In genomic region chr1:35557118-35557610, GRCh38 we compare ENCODE assay signal across 8 cellular contexts. TPM values are rescaled to one million over a fixed set of nuclear protein-coding genes. Genes with fewer than 3 reads are reported as not detected.
DNase-seq lines count a peak whose midpoint lies in the region; ATAC-seq, FAIRE-seq and TF ChIP-seq lines count a peak whose summit lies in the region.

Gene KIAA0319L, minus strand, starts transcription at chr1:35557403. Its CDS starts 2,912 bp downstream, at chr1:35554491.

- H2AFZ ChIP-seq in H1 (ENCODE audit: low read length) = no peak within 1 kb of the TSS

- WGBS in H1 (ENCODE audit: extremely low coverage in 1 of 2, insufficient coverage in 1 of 2, insufficient read length in 1 of 2, insufficient replicate concordance in 2 of 2, low coverage in 1 of 2, low lambda C conversion rate in 2 of 2, missing lambda C conversion rate in 1 of 2), 2 experiments = 1% methylated on average over 28 of the region's 39 CpGs; no CpG with 5 or more reads in 1 of the 2 experiments
- WGBS in testis, 2 donors = 0 to 1% methylated on average over 8 to 34 of the region's 39 CpGs

- H3K4me2 ChIP-seq in H1 (ENCODE audit: insufficient read depth in 1 of 2, low read depth in 2 of 2, low read length in 2 of 2) = peak within 1 kb of the TSS; percentile 85 to 92

- peak within 1 kb of the TSS; percentile 87 for H2BK12ac ChIP-seq in H1 (ENCODE audit: low read depth, low read length)

- H3K27me3 Mint-ChIP-seq in activated naive CD4-positive, alpha-beta T cell treated with anti-CD3 and anti-CD28 coated beads, Interleukin-2, amount 50 U/mL, for 24 hours = no peaks in the 10 kb centered on the region

- ATAC-seq in SK-N-SH treated with all-trans-retinoic acid at 6 μM for 48 hours = peak; percentile 90

- H3K27ac Mint-ChIP-seq in activated naive CD4-positive, alpha-beta T cell treated with anti-CD3 and anti-CD28 coated beads, Interleukin-2, amount 50 U/mL, for 24 hours = peak within 1 kb of the TSS; percentile 96

- peaks cover 0 to 12% of the 10 kb centered on the region in 2 experiments for H4K20me1 ChIP-seq in H1 (replicated peaks in 1 of 2; ENCODE audit: control insufficient read depth in 1 of 2, insufficient read depth in 2 of 2, low read length in 2 of 2)

- intact Hi-C loops in testis (cut with DNase I; ENCODE audit: low total_unique reads) = no loop called here

- H3K9me3 Mint-ChIP-seq in activated naive CD4-positive, alpha-beta T cell treated with anti-CD3 and anti-CD28 coated beads, Interleukin-2, amount 50 U/mL, for 24 hours = no peaks in the 10 kb centered on the region

- peak within 1 kb of the TSS; percentile 99 for H2BK5ac ChIP-seq in H1 (ENCODE audit: low read depth, low read length)

- peaks cover 7 to 20% (median 16%) of the 10 kb centered on the region in 4 experiments; a peak in 6 of 7 replicates for H3K4me1 ChIP-seq in H1 (replicated peaks in 1 of 4; ENCODE audit: control insufficient read depth in 3 of 4, insufficient read depth in 4 of 4, low read length in 3 of 4)
- H3K4me1 ChIP-seq in testis = peaks cover 32% of the 10 kb centered on the region

- no peak for TF ChIP-seq RAD21 in H1 (IDR thresholded peaks at IDR 0.05 in 1 of 2, conservative IDR thresholded peaks at IDR 0.05 in 1 of 2; ENCODE audit: low read depth in 2 of 2, low read length in 2 of 2)

- H3K4ac ChIP-seq in H1 (replicated peaks; ENCODE audit: insufficient read length, low read depth, low read length) = no peak within 1 kb of the TSS

- TF ChIP-seq CTCF in H1 (IDR thresholded peaks at IDR 0.05; ENCODE audit: control extremely low read depth in 1 of 3, insufficient read depth in 1 of 3, low read depth in 1 of 3, low read length in 3 of 3) (no peak), testis (IDR thresholded peaks at IDR 0.05) (no peak)

- H3K79me2 ChIP-seq in H1 (ENCODE audit: control insufficient read depth in 1 of 2, insufficient read depth in 2 of 2, low read length in 2 of 2) = peaks cover 4 to 46% of the 10 kb centered on the region in 2 experiments; a peak in 3 of 4 replicates

- H4K8ac ChIP-seq in H1 (ENCODE audit: extremely low read depth, insufficient read depth, low read length) = peak within 1 kb of the TSS; percentile 98

- peak within 1 kb of the TSS; percentile 72 to 91 (median 80) for H3K4me3 ChIP-seq in H1 (ENCODE audit: extremely low read depth in 1 of 4, insufficient read depth in 2 of 4, low read depth in 3 of 4, low read length in 4 of 4)
- peak within 1 kb of the TSS; percentile 89 to 98 for H3K4me3 ChIP-seq in testis

- H2BK15ac ChIP-seq in H1 (ENCODE audit: low read length) = no peak within 1 kb of the TSS

- no peak for TF ChIP-seq EP300 in H1 (IDR thresholded peaks at IDR 0.05; ENCODE audit: borderline replicate concordance in 1 of 2, low read depth in 2 of 2, low read length in 2 of 2)

- POLR2A ChIA-PET in H1 (lab: Charles Lee; ENCODE audit: partially characterized antibody) = interaction anchor here (0.6 to 2.8 kb wide), 14 partner anchors 8 to 370 kb away, joined by 3 to 22 read pairs (median 4); partner anchors contain the start of gene TFAP2E

- no peak within 1 kb of the TSS for H2BK120ac ChIP-seq in H1 (replicated peaks; ENCODE audit: low read depth, low read length)

- peak within 1 kb of the TSS; percentile 94 for H3K4me3 Mint-ChIP-seq in activated naive CD4-positive, alpha-beta T cell treated with anti-CD3 and anti-CD28 coated beads, Interleukin-2, amount 50 U/mL, for 24 hours

- FAIRE-seq in H1 (lab: Jason Lieb, UNC) = no peak

- H3K9ac ChIP-seq in H1 (replicated peaks in 1 of 4; ENCODE audit: extremely low read depth in 1 of 4, low read depth in 3 of 4, low read length in 3 of 4) = peak within 1 kb of the TSS; percentile 67 to 93 (median 86)

- H3K79me1 ChIP-seq in H1 (ENCODE audit: low read depth, low read length) = peaks cover 3% of the 10 kb centered on the region

- H4K91ac ChIP-seq in H1 (replicated peaks; ENCODE audit: insufficient read length, low read length) = peak within 1 kb of the TSS; percentile 96

- peak in 1 of 2 experiments; percentile 44; a peak in 1 of 3 replicates for TF ChIP-seq POLR2A in H1 (IDR thresholded peaks at IDR 0.05; ENCODE audit: control extremely low read depth in 1 of 2, low read depth in 2 of 2, low read length in 2 of 2)
- no peak for TF ChIP-seq POLR2A in testis (IDR thresholded peaks at IDR 0.05)

- CTCF ChIA-PET in H1 (lab: Charles Lee; ENCODE audit: partially characterized antibody) = interaction anchor here (0.6 to 7.6 kb wide), 7 partner anchors 11 to 525 kb away, joined by 3 to 72 read pairs (median 4); partner anchors contain the start of gene TFAP2E

- peaks cover 3% of the 10 kb centered on the region for H3K36me3 Mint-ChIP-seq in activated naive CD4-positive, alpha-beta T cell treated with anti-CD3 and anti-CD28 coated beads, Interleukin-2, amount 50 U/mL, for 24 hours

- H3K9me3 ChIP-seq in KOPT-K1 (ENCODE audit: insufficient read depth, low read length, poor library complexity, severe bottlenecking) = no peaks in the 10 kb centered on the region
- H3K9me3 ChIP-seq in H1 (ENCODE audit: insufficient read depth in 2 of 2, low read depth in 1 of 2, low read length in 1 of 2) = no peaks in the 10 kb centered on the region
- H3K9me3 ChIP-seq in testis = no peaks in the 10 kb centered on the region

- peak within 1 kb of the TSS; percentile 100 for H3K18ac ChIP-seq in H1 (ENCODE audit: extremely low read depth, low read length)

- peak within 1 kb of the TSS; percentile 65; the same call in 1 of the 2 replicates for H2AK5ac ChIP-seq in H1 (ENCODE audit: low read depth, low read length)

- H3K56ac ChIP-seq in H1 (replicated peaks; ENCODE audit: insufficient read length, low read depth, low read length) = peak within 1 kb of the TSS; percentile 90

- peaks cover 68% of the 10 kb centered on the region for H3K4me1 Mint-ChIP-seq in activated naive CD4-positive, alpha-beta T cell treated with anti-CD3 and anti-CD28 coated beads, Interleukin-2, amount 50 U/mL, for 24 hours

- H3K27me3 ChIP-seq in H1 (replicated peaks in 1 of 4; ENCODE audit: control insufficient read depth in 3 of 4, extremely low read depth in 1 of 4, insufficient read depth in 3 of 4, low read length in 3 of 4) (no peaks in the 10 kb centered on the region), testis (no peaks in the 10 kb centered on the region)

- peaks cover 32% of the 10 kb centered on the region for H3K36me3 ChIP-seq in KOPT-K1 (ENCODE audit: insufficient read depth, low read length)
- peaks cover 3 to 37% (median 11%) of the 10 kb centered on the region in 4 experiments; a peak in 5 of 8 replicates for H3K36me3 ChIP-seq in H1 (ENCODE audit: control insufficient read depth in 2 of 4, insufficient read depth in 4 of 4, low read length in 3 of 4)
- no peaks in the 10 kb centered on the region for H3K36me3 ChIP-seq in testis (ENCODE audit: low read depth, missing control alignments)

- peaks cover 7% of the 10 kb centered on the region; the same call in 1 of the 2 replicates for H3K23me2 ChIP-seq in H1 (ENCODE audit: low read depth, low read length)

- peak within 1 kb of the TSS; percentile 88 for H4K5ac ChIP-seq in H1 (ENCODE audit: insufficient read length, low read depth, low read length)

- no peak for DNase-seq in activated naive CD4-positive, alpha-beta T cell treated with Interleukin-2 at 50 U/mL for 16 hours
- DNase-seq in GOT3 (lab: John Stamatoyannopoulos, UW) (peak; percentile 93), H1 (ENCODE audit: low read depth in 1 of 2, low spot score in 2 of 2) (peak in 1 of 2 experiments; percentile 98), medulla oblongata (ENCODE audit: extremely low spot score) (peak; percentile 92), testis (peak; percentile 95)

- H3K14ac ChIP-seq in H1 (ENCODE audit: insufficient read length) = no peak within 1 kb of the TSS

- no peak within 1 kb of the TSS for H3K23ac ChIP-seq in H1 (ENCODE audit: insufficient read length)

- no peak within 1 kb of the TSS for H2BK20ac ChIP-seq in H1 (ENCODE audit: low read length)

- peak within 1 kb of the TSS; percentile 92 for H3K27ac ChIP-seq in KOPT-K1 (ENCODE audit: low read depth, low read length, poor library complexity, severe bottlenecking)
- H3K27ac ChIP-seq in H1 (ENCODE audit: low read depth, low read length) = peak within 1 kb of the TSS; percentile 96
- H3K27ac ChIP-seq in testis = peak within 1 kb of the TSS; percentile 94 to 96

TF ChIP-seq in SK-N-SH treated with all-trans-retinoic acid at 6 μM for 48 hours, 23 proteins besides CTCF, POLR2A, EP300 and RAD21 (continues in another document):
- no peak for TF ChIP-seq TOX (CRISPR knock-in tag; IDR thresholded peaks at IDR 0.05; ENCODE audit: borderline replicate concordance)

TF ChIP-seq in H1, 55 proteins besides CTCF, POLR2A, EP300 and RAD21:
- TF ChIP-seq EGR1 (IDR thresholded peaks at IDR 0.05; ENCODE audit: borderline replicate concordance, low read depth, low read length) (0 out of 2 replicates have a peak, but pooled peaks have one; percentile 17), SIN3A (conservative IDR thresholded peaks at IDR 0.05 in 1 of 2, IDR thresholded peaks at IDR 0.05 in 1 of 2; ENCODE audit: low read depth in 1 of 2, low read length in 2 of 2) (peak in 1 of 2 experiments; percentile 70; a peak in 1 of 4 replicates), CBX8 (IDR thresholded peaks at IDR 0.05; ENCODE audit: borderline replicate concordance, low read depth, low read length) (no peak), KDM4A (IDR thresholded peaks at IDR 0.05; ENCODE audit: low read depth, low read length, severe bottlenecking) (peak; percentile 54), PHF8 (conservative IDR thresholded peaks at IDR 0.05; ENCODE audit: low read depth, low read length) (peak; percentile 80; the same call in 1 of the 2 replicates), SP4 (IDR thresholded peaks at IDR 0.05; ENCODE audit: low read length) (0 out of 2 replicates have a peak, but pooled peaks have one; percentile 17), GABPA (IDR thresholded peaks at IDR 0.05; ENCODE audit: borderline replicate concordance, insufficient read depth, low read length) (peak; percentile 76), ASH2L (IDR thresholded peaks at IDR 0.05; ENCODE audit: low read length) (peak; percentile 92), TEAD4 (IDR thresholded peaks at IDR 0.05; ENCODE audit: low read depth, low read length) (no peak), TAF1 (IDR thresholded peaks at IDR 0.05; ENCODE audit: low read depth, low read length) (peak; percentile 58; the same call in 1 of the 2 replicates)

RNA-seq across cellular contexts. Expression of gene KIAA0319L, which starts in this region (rescaled TPM):
- total RNA-seq in H1 (2021; fragmentation: NEBNext Ultra II Directional; extraction: Animal tissue kit (Norgen Biotek cat#: 25700)) = 49.4 and 55.7 TPM in 2 replicates
- polyA plus RNA-seq in H1 (2011; rRNA removed) (40.1 and 49.8 TPM in 2 replicates), testis (ENCODE audit: insufficient read depth, low read depth, low replicate concordance) (55.6 TPM)
- 63.9 TPM for polyA plus RNA-seq in H1 (2011; cell fraction: cytosol; rRNA removed)
- 69.4 TPM for polyA plus RNA-seq in H1 (2011; cell fraction: nucleus; rRNA removed)
- 45.0 to 53.8 TPM (median 50.2 TPM) in 4 replicates for polyA plus RNA-seq in H1 (2012, experiment 1 of 2)
- 18.2 TPM for polyA plus RNA-seq in H1 (2012, experiment 2 of 2)
- 54.5 TPM for polyA plus RNA-seq in H1 (2013, experiment 1 of 2)
- polyA plus RNA-seq in H1 (2013, experiment 2 of 2) = 52.7 TPM
- 97.4 and 122 TPM in 2 replicates for polyA minus RNA-seq in H1 (2011; rRNA and poly(A)+ RNA removed)
- polyA minus RNA-seq in H1 (2011; cell fraction: cytosol; rRNA and poly(A)+ RNA removed) = 39.8 TPM
- polyA minus RNA-seq in H1 (2011; cell fraction: nucleus; rRNA and poly(A)+ RNA removed) = 125 TPM
- 10 to 100 TPM; 90.1 TPM for total RNA-seq in testis
